ENCODE assay signal across 1 cellular context in genomic region chr14:99982449-99983250, GRCh38.
TF ChIP-seq lines count a peak whose summit lies in the region.

No MANE protein-coding gene starts in this region.

TF ChIP-seq in GM12878, 131 proteins besides CTCF, POLR2A, EP300 and RAD21 (continued from another document):
- 0 out of 2 replicates have a peak, but pooled peaks have one; percentile 23 for TF ChIP-seq MLLT1 (IDR thresholded peaks at IDR 0.05)
- TF ChIP-seq IRF4 (IDR thresholded peaks at IDR 0.05; ENCODE audit: low read depth, low read length) = peak; percentile 86
- TF ChIP-seq RUNX3 (IDR thresholded peaks at IDR 0.05; ENCODE audit: low read length) = no peak
- peak; percentile 40; the same call in 1 of the 2 replicates for TF ChIP-seq YY1 (IDR thresholded peaks at IDR 0.05; ENCODE audit: low read depth, low read length)
- 0 out of 2 replicates have a peak, but pooled peaks have one; percentile 38 for TF ChIP-seq NBN (IDR thresholded peaks at IDR 0.05)
- TF ChIP-seq ZNF217 (IDR thresholded peaks at IDR 0.05) = no peak
- TF ChIP-seq CREM (IDR thresholded peaks at IDR 0.05; ENCODE audit: low read depth) = no peak
- no peak for TF ChIP-seq CHD1 (IDR thresholded peaks at IDR 0.05; ENCODE audit: low read depth, low read length)
- no peak for TF ChIP-seq NFXL1 (IDR thresholded peaks at IDR 0.05; ENCODE audit: borderline replicate concordance)
- TF ChIP-seq SPI1 (IDR thresholded peaks at IDR 0.05; ENCODE audit: borderline replicate concordance, insufficient read depth, low read depth, low read length) = peak; percentile 64; the same call in 1 of the 2 replicates
- TF ChIP-seq MYB (IDR thresholded peaks at IDR 0.05; ENCODE audit: borderline replicate concordance, low read depth, low read length) = no peak
- no peak for TF ChIP-seq REST (IDR thresholded peaks at IDR 0.05; ENCODE audit: low read depth, low read length)
- no peak for TF ChIP-seq HDGF (IDR thresholded peaks at IDR 0.05)
- TF ChIP-seq BMI1 (IDR thresholded peaks at IDR 0.05; ENCODE audit: borderline replicate concordance) = no peak
- no peak for TF ChIP-seq IKZF1 (conservative IDR thresholded peaks at IDR 0.05)
- TF ChIP-seq SMAD1 (IDR thresholded peaks at IDR 0.05; ENCODE audit: low read depth, partially characterized antibody) = no peak
- no peak for TF ChIP-seq HSF1 (IDR thresholded peaks at IDR 0.05; ENCODE audit: low read depth, low read length)
- no peak for TF ChIP-seq NR2C1 (IDR thresholded peaks at IDR 0.05)
- TF ChIP-seq CBX3 (IDR thresholded peaks at IDR 0.05; ENCODE audit: borderline replicate concordance, low read depth) = no peak
- TF ChIP-seq ZNF207 (IDR thresholded peaks at IDR 0.05; ENCODE audit: borderline replicate concordance) = 0 out of 2 replicates have a peak, but pooled peaks have one; percentile 38
- TF ChIP-seq ATF7 (IDR thresholded peaks at IDR 0.05; ENCODE audit: low read depth) = no peak
- TF ChIP-seq SMC3 (IDR thresholded peaks at IDR 0.05; ENCODE audit: borderline replicate concordance, low read length) = peak; percentile 97
- no peak for TF ChIP-seq NKRF (conservative IDR thresholded peaks at IDR 0.05)
